In genomic region chr3:156554515-156554841, GRCh38 we compare ENCODE assay signal across 8 cellular contexts. TPM values are rescaled to one million over a fixed set of nuclear protein-coding genes. Genes with fewer than 3 reads are reported as not detected.
DNase-seq lines count a peak whose midpoint lies in the region; ATAC-seq and TF ChIP-seq lines count a peak whose summit lies in the region.

No MANE protein-coding gene starts in this region.

- H3K4me1 Mint-ChIP-seq in activated naive CD4-positive, alpha-beta T cell treated with anti-CD3 and anti-CD28 coated beads, Interleukin-2, amount 50 U/mL, for 24 hours = peaks cover 55% of the 10 kb centered on the region
- H3K4me1 Mint-ChIP-seq in type B pancreatic cell (ENCODE audit: unreplicated experiment) = peaks cover 30% of the 10 kb centered on the region

- H3K27ac Mint-ChIP-seq in activated naive CD4-positive, alpha-beta T cell treated with anti-CD3 and anti-CD28 coated beads, Interleukin-2, amount 50 U/mL, for 24 hours = peak overlapping the region; percentile 96
- H3K27ac Mint-ChIP-seq in type B pancreatic cell = peak overlapping the region; percentile 91

- intact Hi-C loops in lower leg skin (cut with DNase I; ENCODE audit: low total_unique reads) = no loop called here

- H3K36me3 Mint-ChIP-seq in activated naive CD4-positive, alpha-beta T cell treated with anti-CD3 and anti-CD28 coated beads, Interleukin-2, amount 50 U/mL, for 24 hours = peaks cover 15% of the 10 kb centered on the region
- H3K36me3 Mint-ChIP-seq in type B pancreatic cell = peaks cover 30% of the 10 kb centered on the region

- 0 to 1% methylated on average over 11 of the region's 11 CpGs for WGBS in lower leg skin, 2 donors

- peak overlapping the region; percentile 94 for H3K4me3 ChIP-seq in lower leg skin (ENCODE audit: low read depth, poor library complexity, severe bottlenecking)

- TF ChIP-seq POLR2A in lower leg skin (IDR thresholded peaks at IDR 0.05) (no peak), GM18505 (IDR thresholded peaks at IDR 0.05; ENCODE audit: borderline replicate concordance, extremely low read depth, insufficient read depth, insufficient read length) (no peak)

- peak overlapping the region; percentile 72 for H3K27ac ChIP-seq in angular gyrus (ENCODE audit: low read depth, low read length)

- TF ChIP-seq CTCF in lower leg skin (IDR thresholded peaks at IDR 0.05) (no peak), type B pancreatic cell (conservative IDR thresholded peaks at IDR 0.05) (no peak)

- H3K4me3 Mint-ChIP-seq in activated naive CD4-positive, alpha-beta T cell treated with anti-CD3 and anti-CD28 coated beads, Interleukin-2, amount 50 U/mL, for 24 hours = peak overlapping the region; percentile 96
- peak overlapping the region; percentile 93 for H3K4me3 Mint-ChIP-seq in type B pancreatic cell

- no peaks in the 10 kb centered on the region for H3K27me3 Mint-ChIP-seq in activated naive CD4-positive, alpha-beta T cell treated with anti-CD3 and anti-CD28 coated beads, Interleukin-2, amount 50 U/mL, for 24 hours
- H3K27me3 Mint-ChIP-seq in type B pancreatic cell = peaks cover 3% of the 10 kb centered on the region

- no peak for ATAC-seq in GM18505 (IDR thresholded peaks at IDR 0.05; ENCODE audit: unreplicated experiment)

- H3K9me3 Mint-ChIP-seq in activated naive CD4-positive, alpha-beta T cell treated with anti-CD3 and anti-CD28 coated beads, Interleukin-2, amount 50 U/mL, for 24 hours = no peaks in the 10 kb centered on the region
- H3K9me3 Mint-ChIP-seq in type B pancreatic cell = no peaks in the 10 kb centered on the region

- DNase-seq in activated naive CD4-positive, alpha-beta T cell (lab: John Stamatoyannopoulos, UW) = no peak
- DNase-seq in lower leg skin (ENCODE audit: low spot score in 2 of 2) (no peak), type B pancreatic cell (ENCODE audit: extremely low spot score, unreplicated experiment) (no peak), NCI-H187 (lab: John Stamatoyannopoulos, UW) (no peak)
- DNase-seq in stimulated activated CD4-positive, alpha-beta T cell treated with anti-CD3 and anti-CD28 coated beads, Interleukin-4, amount 100 ng/mL, for 1 hour = no peak

RNA-seq across cellular contexts. Expression of gene SSR3, which starts 0.4 kb away (rescaled TPM):
- total RNA-seq in lower leg skin (10 to 100 TPM; 27.5 to 72.9 (median 44.4) TPM), type B pancreatic cell (ENCODE audit: low replicate concordance) (141 and 170 TPM in 2 replicates)
